Comparison of ENCODE assay signal across 9 cellular contexts in the genomic region with DNA sequence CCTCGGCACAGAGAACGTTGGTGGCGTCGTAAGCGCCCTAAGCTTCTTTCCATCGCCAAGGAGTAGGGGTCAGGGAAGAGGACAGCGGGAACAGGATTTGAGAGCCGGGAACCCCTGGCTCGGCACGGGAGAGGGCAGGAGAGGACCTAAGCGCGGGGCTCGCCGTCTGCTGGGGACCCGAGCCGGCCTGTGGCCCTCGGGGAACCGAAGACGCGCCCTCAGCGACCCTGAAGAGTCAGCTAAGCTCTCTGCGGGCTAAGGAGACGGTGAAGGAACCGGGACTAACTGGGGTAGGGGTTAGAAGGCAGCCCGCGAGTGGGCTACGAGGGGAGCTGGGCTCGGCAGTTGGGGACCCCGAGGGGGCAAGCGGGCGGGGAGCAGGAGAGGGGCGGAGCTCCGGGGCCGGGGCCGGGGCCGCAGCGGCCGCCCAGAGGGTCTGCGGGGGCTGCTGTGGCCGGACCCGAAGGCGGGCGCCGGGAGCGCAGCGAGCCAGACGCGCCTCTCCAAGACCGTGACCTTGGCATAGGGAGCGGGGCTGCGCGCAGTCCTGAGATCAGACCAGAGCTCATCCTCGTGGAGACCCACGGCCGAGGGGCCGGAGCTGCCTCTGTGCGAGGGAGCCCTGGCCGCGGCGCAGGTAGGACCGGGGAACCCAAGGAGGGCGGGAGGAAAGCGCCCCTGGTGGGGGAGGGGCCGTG. TPM values are rescaled to one million over a fixed set of nuclear protein-coding genes. Genes with fewer than 3 reads are reported as not detected.
DNase-seq lines count a peak whose midpoint lies in the region; ATAC-seq lines count a peak whose summit lies in the region.
"Had no signal": no experiment of that assay in that cellular context is flagged by ENCODE, and none has a peak within 500 bp of the region (broad histone marks: within the 10 kb centered on the region; RNA-seq: fewer than 3 reads in every experiment).

No MANE protein-coding gene starts in this region.

- CTCF ChIA-PET in activated CD4-positive, alpha-beta T cell treated with anti-CD3 and anti-CD28 coated beads, Interleukin-2, amount 10 ng/mL, durations not matched to agents 7 days and 5 days (lab: Charles Lee), result interaction anchor here (0.6 kb wide), 4 partner anchors 8 to 562 kb away, joined by 3 to 4 read pairs (median 4); no protein-coding TSS in a partner anchor

- H3K4me1 Mint-ChIP-seq in activated CD4-positive, alpha-beta T cell treated with anti-CD3 and anti-CD28 coated beads, Interleukin-2, amount 10 ng/mL, durations not matched to agents 7 days and 5 days, result peaks cover 5% of the 10 kb centered on the region
- peaks cover 4% of the 10 kb centered on the region for H3K4me1 Mint-ChIP-seq in activated naive CD8-positive, alpha-beta T cell treated with anti-CD3 and anti-CD28 coated beads for 36 hours
- H3K4me1 Mint-ChIP-seq in stimulated activated memory B cell treated with anti-CD40 and anti-IgM and Interleukin-4, amounts not matched to agents 10 μg/mL and 1 μg/mL and 100 μg/mL, for 72 hours, result peaks cover 12% of the 10 kb centered on the region

- DNase-seq in activated CD4-positive, alpha-beta T cell treated with anti-CD3 and anti-CD28 coated beads, Interleukin-2, amount 10 ng/mL, durations not matched to agents 7 days and 5 days, result no peak
- DNase-seq in activated CD4-positive, alpha-beta T cell treated with anti-CD3 and anti-CD28 coated beads for 4 hours, result no peak
- DNase-seq in activated naive CD8-positive, alpha-beta T cell treated with anti-CD3 and anti-CD28 coated beads for 36 hours, result no peak
- DNase-seq in iPS-NIHi11 (ENCODE audit: low spot score), result peak; percentile 40
- DNase-seq in G401 (ENCODE audit: low spot score), result no peak
- no peak for DNase-seq in activated CD4-positive, CD25-positive, alpha-beta regulatory T cell (lab: John Stamatoyannopoulos, UW)
- DNase-seq: OCI-M1 had no signal

- ATAC-seq in stimulated activated memory B cell treated with anti-CD40 and anti-IgM and Interleukin-4, amounts not matched to agents 10 μg/mL and 1 μg/mL and 100 μg/mL, for 72 hours, result peak; percentile 42
- no peak for ATAC-seq in HG02571 (IDR thresholded peaks at IDR 0.05; ENCODE audit: unreplicated experiment)

- no peaks in the 10 kb centered on the region for H3K36me3 Mint-ChIP-seq in activated CD4-positive, alpha-beta T cell treated with anti-CD3 and anti-CD28 coated beads, Interleukin-2, amount 10 ng/mL, durations not matched to agents 7 days and 5 days (ENCODE audit: low read depth)
- H3K36me3 Mint-ChIP-seq in activated naive CD8-positive, alpha-beta T cell treated with anti-CD3 and anti-CD28 coated beads for 36 hours, result no peaks in the 10 kb centered on the region
- H3K36me3 Mint-ChIP-seq in stimulated activated memory B cell treated with anti-CD40 and anti-IgM and Interleukin-4, amounts not matched to agents 10 μg/mL and 1 μg/mL and 100 μg/mL, for 72 hours, result no peaks in the 10 kb centered on the region

- no peak overlapping the region for H3K27ac Mint-ChIP-seq in activated CD4-positive, alpha-beta T cell treated with anti-CD3 and anti-CD28 coated beads, Interleukin-2, amount 10 ng/mL, durations not matched to agents 7 days and 5 days
- no peak overlapping the region for H3K27ac Mint-ChIP-seq in activated naive CD8-positive, alpha-beta T cell treated with anti-CD3 and anti-CD28 coated beads for 36 hours
- peak overlapping the region; percentile 58 for H3K27ac Mint-ChIP-seq in stimulated activated memory B cell treated with anti-CD40 and anti-IgM and Interleukin-4, amounts not matched to agents 10 μg/mL and 1 μg/mL and 100 μg/mL, for 72 hours

- peak overlapping the region; percentile 40 for H3K4me3 Mint-ChIP-seq in activated CD4-positive, alpha-beta T cell treated with anti-CD3 and anti-CD28 coated beads, Interleukin-2, amount 10 ng/mL, durations not matched to agents 7 days and 5 days
- peak overlapping the region; percentile 64 for H3K4me3 Mint-ChIP-seq in activated naive CD8-positive, alpha-beta T cell treated with anti-CD3 and anti-CD28 coated beads for 36 hours
- H3K4me3 Mint-ChIP-seq in stimulated activated memory B cell treated with anti-CD40 and anti-IgM and Interleukin-4, amounts not matched to agents 10 μg/mL and 1 μg/mL and 100 μg/mL, for 72 hours, result peak overlapping the region; percentile 79

- in situ Hi-C loops in G401 (cut with HindIII; ENCODE audit: low sequenced_read_pairs), result no loop called here

- H3K27me3 Mint-ChIP-seq in activated CD4-positive, alpha-beta T cell treated with anti-CD3 and anti-CD28 coated beads, Interleukin-2, amount 10 ng/mL, durations not matched to agents 7 days and 5 days, result peaks cover 79% of the 10 kb centered on the region
- H3K27me3 Mint-ChIP-seq in activated naive CD8-positive, alpha-beta T cell treated with anti-CD3 and anti-CD28 coated beads for 36 hours, result peaks cover 84% of the 10 kb centered on the region
- H3K27me3 Mint-ChIP-seq in stimulated activated memory B cell treated with anti-CD40 and anti-IgM and Interleukin-4, amounts not matched to agents 10 μg/mL and 1 μg/mL and 100 μg/mL, for 72 hours, result peaks cover 78% of the 10 kb centered on the region

- no peaks in the 10 kb centered on the region for H3K9me3 Mint-ChIP-seq in activated CD4-positive, alpha-beta T cell treated with anti-CD3 and anti-CD28 coated beads, Interleukin-2, amount 10 ng/mL, durations not matched to agents 7 days and 5 days
- no peaks in the 10 kb centered on the region for H3K9me3 Mint-ChIP-seq in activated naive CD8-positive, alpha-beta T cell treated with anti-CD3 and anti-CD28 coated beads for 36 hours
- no peaks in the 10 kb centered on the region for H3K9me3 Mint-ChIP-seq in stimulated activated memory B cell treated with anti-CD40 and anti-IgM and Interleukin-4, amounts not matched to agents 10 μg/mL and 1 μg/mL and 100 μg/mL, for 72 hours

- POLR2A ChIA-PET in activated CD4-positive, alpha-beta T cell treated with anti-CD3 and anti-CD28 coated beads, Interleukin-2, amount 10 ng/mL, durations not matched to agents 7 days and 5 days (lab: Charles Lee), result interaction anchor here (0.7 kb wide), 1 partner anchor 117 kb away, joined by 4 read pairs; no protein-coding TSS in a partner anchor

RNA-seq across cellular contexts. Expression of a gene that starts 0.6 kb away (rescaled TPM):
- under 1 TPM in 1 of 2 experiments, not detected in 1; 0.06 TPM for total RNA-seq in activated CD4-positive, alpha-beta T cell treated with anti-CD3 and anti-CD28 coated beads, Interleukin-2, amount 10 ng/mL, durations not matched to agents 7 days and 5 days
- not detected for total RNA-seq in activated naive CD8-positive, alpha-beta T cell treated with anti-CD3 and anti-CD28 coated beads for 36 hours
- total RNA-seq in G401 (2014; rRNA removed; shearing (Covaris generic)), result not detected in 2 replicates
